In the genomic region with DNA sequence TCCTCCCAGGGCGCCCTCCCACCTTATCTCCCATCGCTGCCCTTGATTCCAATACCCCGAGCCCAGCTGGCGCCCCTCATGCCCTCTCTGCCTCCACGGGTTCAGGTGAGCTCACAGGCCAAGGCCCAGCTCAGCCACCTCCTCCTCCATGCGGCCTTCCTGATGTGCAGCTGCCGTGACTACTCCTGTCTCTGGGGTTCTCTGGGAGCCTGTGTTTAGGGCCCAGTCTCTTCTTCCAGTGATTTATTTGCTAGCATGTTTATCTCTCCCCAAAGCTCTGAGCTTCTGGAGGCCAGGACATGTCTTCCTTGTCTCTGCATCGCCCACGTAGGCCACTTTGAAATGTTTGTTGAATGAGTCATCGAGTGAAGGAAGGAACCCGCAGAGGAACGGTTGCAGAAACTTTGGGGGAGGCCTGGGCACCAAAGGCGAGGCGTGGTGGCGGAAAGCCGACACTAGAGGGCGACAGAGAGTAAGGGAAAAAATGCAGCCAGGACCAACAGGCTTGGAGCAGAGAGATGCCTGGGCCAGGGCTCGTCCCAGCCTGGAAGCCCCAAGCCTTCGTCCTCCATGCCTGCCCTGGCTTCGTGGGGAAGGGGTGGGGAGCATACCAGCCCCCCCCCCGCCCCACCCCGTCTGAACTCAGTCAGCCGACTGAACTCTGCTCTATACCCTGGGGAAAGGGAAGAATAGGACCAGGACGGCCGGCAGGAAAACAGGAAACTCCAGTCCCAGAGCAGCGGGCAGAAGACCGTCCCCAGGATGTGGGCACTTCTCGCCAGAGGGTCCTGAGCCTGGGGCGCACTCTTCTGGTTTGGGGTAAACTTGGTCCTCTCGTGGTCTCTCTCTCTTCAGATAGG, we compare ENCODE assay signal across 8 cellular contexts. TPM values are rescaled to one million over a fixed set of nuclear protein-coding genes. Genes with fewer than 3 reads are reported as not detected.
DNase-seq lines count a peak whose midpoint lies in the region; TF ChIP-seq lines count a peak whose summit lies in the region.

No MANE protein-coding gene starts in this region.

- H3K36me3 ChIP-seq in SU-DHL-6 (ENCODE audit: low read length) (no peaks in the 10 kb centered on the region), adipocyte (ENCODE audit: control insufficient read depth, insufficient read depth, low read length, severe bottlenecking) (no peaks in the 10 kb centered on the region), transverse colon (no peaks in the 10 kb centered on the region)

- H3K4me3 ChIP-seq in SU-DHL-6 (ENCODE audit: insufficient read depth, low read length, poor library complexity, severe bottlenecking) (no peak overlapping the region), adipocyte (ENCODE audit: low read length) (peak overlapping the region; percentile 78), transverse colon (peak overlapping the region in 3 of 4 donors; percentile 22 to 40 (median 24))

- DNase-seq in GDM1 (lab: John Stamatoyannopoulos, UW) (peak; percentile 93), H4 (ENCODE audit: low spot score) (peak; percentile 99), M059J (ENCODE audit: low read depth) (peak; percentile 99), adipocyte (ENCODE audit: low read depth) (peak; percentile 97), cardiac septum (ENCODE audit: low spot score) (peak; percentile 95), posterior cingulate gyrus (peak; percentile 80 to 98 (median 93)), transverse colon (peak; percentile 92)

- H3K9ac ChIP-seq in SU-DHL-6 (ENCODE audit: low read length): no peak overlapping the region
- peak overlapping the region; percentile 96 for H3K9ac ChIP-seq in adipocyte (ENCODE audit: low read length)

- H3K27ac ChIP-seq in SU-DHL-6 (ENCODE audit: low read depth, low read length) (no peak overlapping the region), transverse colon (peak overlapping the region; percentile 90 to 98 (median 92))

- H3K27me3 ChIP-seq in SU-DHL-6 (ENCODE audit: low read length) (no peaks in the 10 kb centered on the region), adipocyte (replicated peaks; ENCODE audit: control insufficient read depth, insufficient read depth, low read length) (no peaks in the 10 kb centered on the region), transverse colon (no peaks in the 10 kb centered on the region)

- intact Hi-C loops in cardiac septum (cut with DNase I) (loop anchor here (1.0 kb wide), 1 partner anchor 23 kb away; no protein-coding TSS in a partner anchor), posterior cingulate gyrus (cut with DNase I) (loop anchor here (1.0 to 2.0 kb wide), 2 partner anchors 23 to 67 kb away; a partner anchor contains a TSS), transverse colon (cut with DNase I; ENCODE audit: low total_unique reads) (loop anchor here (1.0 to 2.0 kb wide), 2 partner anchors 23 to 113 kb away; no protein-coding TSS in a partner anchor)

- TF ChIP-seq CTCF in SU-DHL-6 (IDR thresholded peaks at IDR 0.05; ENCODE audit: insufficient read depth, low read length, poor library complexity, severe bottlenecking) (peak; percentile 95), transverse colon (IDR thresholded peaks at IDR 0.05) (peak; percentile 93 to 99 (median 98))

- H3F3A ChIP-seq in SU-DHL-6 (ENCODE audit: insufficient read depth): no peaks in the 10 kb centered on the region

- TF ChIP-seq EP300 in transverse colon (IDR thresholded peaks at IDR 0.05; ENCODE audit: low read depth): no peak

- WGBS in transverse colon (ENCODE audit: low coverage in 1 of 2), 2 donors: 3 to 15% methylated on average over 8 to 28 of the region's 30 CpGs

- no peaks in the 10 kb centered on the region for H3K79me2 ChIP-seq in SU-DHL-6 (ENCODE audit: insufficient read depth, low read length)

- H3K9me3 ChIP-seq in SU-DHL-6 (ENCODE audit: insufficient read depth, low read length) (no peaks in the 10 kb centered on the region), adipocyte (ENCODE audit: control insufficient read depth, low read length) (no peaks in the 10 kb centered on the region), transverse colon (no peaks in the 10 kb centered on the region)

- peaks cover 44% of the 10 kb centered on the region for H3K4me1 ChIP-seq in adipocyte (ENCODE audit: control insufficient read depth, insufficient read depth, low read length)
- peaks cover 45 to 55% (median 51%) of the 10 kb centered on the region in 4 donors for H3K4me1 ChIP-seq in transverse colon

- no peaks in the 10 kb centered on the region for H3K9me2 ChIP-seq in SU-DHL-6 (replicated peaks; ENCODE audit: insufficient read depth, low read length)

- TF ChIP-seq POLR2A in transverse colon (IDR thresholded peaks at IDR 0.05): peak; percentile 17

- no peak overlapping the region for H3K4me2 ChIP-seq in SU-DHL-6 (ENCODE audit: low read depth, low read length, poor library complexity, severe bottlenecking)

- no peak overlapping the region for H2AFZ ChIP-seq in SU-DHL-6 (ENCODE audit: low read depth, low read length, severe bottlenecking)

- in situ Hi-C loops in transverse colon (cut with MboI; ENCODE audit: low pct_ligation_motif_present in 1 of 4, low pct_unique_long_range_greater_than_20kb in 1 of 4, low sequenced_read_pairs in 3 of 4): no loop called here

- H4K20me1 ChIP-seq in SU-DHL-6 (ENCODE audit: low read depth, low read length): no peaks in the 10 kb centered on the region

RNA-seq across cellular contexts. Expression of a gene that starts 10.9 kb away (rescaled TPM):
- 57.6 and 97.6 TPM in 2 replicates for total RNA-seq in H4 (2014; rRNA removed; shearing (Covaris generic))
- total RNA-seq in M059J (2014; rRNA removed; shearing (Covaris generic)): 204 and 265 TPM in 2 replicates
- total RNA-seq in cardiac septum (2,571 TPM), transverse colon (1,000 to 10,000 TPM in 1 of 4 donors, 100 to 1,000 TPM in 3; 387 to 1,086 (median 519) TPM)
